2 cellular contexts compared by ENCODE assay signal in genomic region chr21:33685613-33686197, GRCh38.
TF ChIP-seq lines count a peak whose summit lies in the region.

No MANE protein-coding gene starts in this region.

TF ChIP-seq in IMR-90, 13 proteins besides CTCF, POLR2A, EP300 and RAD21:
- TF ChIP-seq CEBPB (IDR thresholded peaks at IDR 0.05; ENCODE audit: low read depth, low read length) (no peak), MAFK (IDR thresholded peaks at IDR 0.05; ENCODE audit: low read depth, low read length) (no peak), MAZ (IDR thresholded peaks at IDR 0.05; ENCODE audit: borderline replicate concordance, low read depth, low read length) (no peak), FOS (IDR thresholded peaks at IDR 0.05; ENCODE audit: low read depth, low read length) (no peak), ELK1 (IDR thresholded peaks at IDR 0.05; ENCODE audit: borderline replicate concordance, low read depth, low read length) (no peak), RFX5 (IDR thresholded peaks at IDR 0.05; ENCODE audit: low read depth, low read length) (no peak), BHLHE40 (IDR thresholded peaks at IDR 0.05; ENCODE audit: low read depth, low read length) (no peak), NFE2L2 (IDR thresholded peaks at IDR 0.05; ENCODE audit: low read depth, low read length) (no peak), CHD1 (IDR thresholded peaks at IDR 0.05; ENCODE audit: low read depth, low read length) (no peak), RCOR1 (IDR thresholded peaks at IDR 0.05; ENCODE audit: insufficient replicate concordance, low read length) (no peak)
- TF ChIP-seq, protein P1, sequence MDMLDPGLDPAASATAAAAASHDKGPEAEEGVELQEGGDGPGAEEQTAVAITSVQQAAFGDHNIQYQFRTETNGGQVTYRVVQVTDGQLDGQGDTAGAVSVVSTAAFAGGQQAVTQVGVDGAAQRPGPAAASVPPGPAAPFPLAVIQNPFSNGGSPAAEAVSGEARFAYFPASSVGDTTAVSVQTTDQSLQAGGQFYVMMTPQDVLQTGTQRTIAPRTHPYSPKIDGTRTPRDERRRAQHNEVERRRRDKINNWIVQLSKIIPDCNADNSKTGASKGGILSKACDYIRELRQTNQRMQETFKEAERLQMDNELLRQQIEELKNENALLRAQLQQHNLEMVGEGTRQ (IDR thresholded peaks at IDR 0.05; ENCODE audit: low read depth, low read length), result no peak

TF ChIP-seq in HepG2, 621 proteins besides CTCF, POLR2A, EP300 and RAD21 (continues in another document):
- TF ChIP-seq ZNF891 (CRISPR knock-in tag; IDR thresholded peaks at IDR 0.05), result no peak
- peak; percentile 54; the same call in 1 of the 2 replicates for TF ChIP-seq HMG20A (CRISPR knock-in tag; IDR thresholded peaks at IDR 0.05; ENCODE audit: borderline replicate concordance)
- TF ChIP-seq SOX5 (CRISPR knock-in tag; IDR thresholded peaks at IDR 0.05; ENCODE audit: borderline replicate concordance), result peak; percentile 79
- no peak for TF ChIP-seq SALL2 (CRISPR knock-in tag; IDR thresholded peaks at IDR 0.05)
- peak; percentile 45; the same call in 1 of the 2 replicates for TF ChIP-seq NFIC (IDR thresholded peaks at IDR 0.05; ENCODE audit: low read length)
- TF ChIP-seq MIER3 (CRISPR knock-in tag; IDR thresholded peaks at IDR 0.05; ENCODE audit: borderline replicate concordance), result 0 out of 2 replicates have a peak, but pooled peaks have one; percentile 23
- 0 out of 2 replicates have a peak, but pooled peaks have one; percentile 44 for TF ChIP-seq RCOR2 (CRISPR knock-in tag; IDR thresholded peaks at IDR 0.05)
- TF ChIP-seq PAXIP1 (CRISPR knock-in tag; conservative IDR thresholded peaks at IDR 0.05), result peak; percentile 65
- peak; percentile 43 for TF ChIP-seq SAP130 (CRISPR knock-in tag; IDR thresholded peaks at IDR 0.05; ENCODE audit: low read depth)
- TF ChIP-seq, protein P2, sequence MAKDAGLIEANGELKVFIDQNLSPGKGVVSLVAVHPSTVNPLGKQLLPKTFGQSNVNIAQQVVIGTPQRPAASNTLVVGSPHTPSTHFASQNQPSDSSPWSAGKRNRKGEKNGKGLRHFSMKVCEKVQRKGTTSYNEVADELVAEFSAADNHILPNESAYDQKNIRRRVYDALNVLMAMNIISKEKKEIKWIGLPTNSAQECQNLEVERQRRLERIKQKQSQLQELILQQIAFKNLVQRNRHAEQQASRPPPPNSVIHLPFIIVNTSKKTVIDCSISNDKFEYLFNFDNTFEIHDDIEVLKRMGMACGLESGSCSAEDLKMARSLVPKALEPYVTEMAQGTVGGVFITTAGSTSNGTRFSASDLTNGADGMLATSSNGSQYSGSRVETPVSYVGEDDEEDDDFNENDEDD (CRISPR knock-in tag; IDR thresholded peaks at IDR 0.05; ENCODE audit: borderline replicate concordance), result no peak
- TF ChIP-seq RXRB (CRISPR knock-in tag; IDR thresholded peaks at IDR 0.05; ENCODE audit: borderline replicate concordance), result 0 out of 2 replicates have a peak, but pooled peaks have one; percentile 39
- TF ChIP-seq KLF6 (CRISPR knock-in tag; IDR thresholded peaks at IDR 0.05), result no peak
- no peak for TF ChIP-seq ONECUT2 (CRISPR knock-in tag; IDR thresholded peaks at IDR 0.05)
- TF ChIP-seq SOX13 (IDR thresholded peaks at IDR 0.05), result no peak
- TF ChIP-seq SOX13 (CRISPR knock-in tag; conservative IDR thresholded peaks at IDR 0.05 in 1 of 2, IDR thresholded peaks at IDR 0.05 in 1 of 2), result peak in 1 of 2 experiments; percentile 87; a peak in 2 of 4 replicates
- TF ChIP-seq ZNF646 (CRISPR knock-in tag; IDR thresholded peaks at IDR 0.05), result 0 out of 2 replicates have a peak, but pooled peaks have one; percentile 27
- TF ChIP-seq SMARCE1 (IDR thresholded peaks at IDR 0.05; ENCODE audit: borderline replicate concordance), result no peak
- TF ChIP-seq BCL6 (CRISPR knock-in tag; IDR thresholded peaks at IDR 0.05), result peak; percentile 74
- TF ChIP-seq, protein P3, sequence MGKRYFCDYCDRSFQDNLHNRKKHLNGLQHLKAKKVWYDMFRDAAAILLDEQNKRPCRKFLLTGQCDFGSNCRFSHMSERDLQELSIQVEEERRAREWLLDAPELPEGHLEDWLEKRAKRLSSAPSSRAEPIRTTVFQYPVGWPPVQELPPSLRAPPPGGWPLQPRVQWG (CRISPR knock-in tag; IDR thresholded peaks at IDR 0.05; ENCODE audit: borderline replicate concordance, low read depth), result no peak
- no peak for TF ChIP-seq FOXC1 (CRISPR knock-in tag; IDR thresholded peaks at IDR 0.05; ENCODE audit: borderline replicate concordance)
- TF ChIP-seq FOXP1 (IDR thresholded peaks at IDR 0.05), result no peak
- TF ChIP-seq FOXP1 (CRISPR knock-in tag; IDR thresholded peaks at IDR 0.05), result peak; percentile 58
- TF ChIP-seq E2F2 (CRISPR knock-in tag; IDR thresholded peaks at IDR 0.05; ENCODE audit: borderline replicate concordance), result no peak
- TF ChIP-seq ZBTB42 (CRISPR knock-in tag; IDR thresholded peaks at IDR 0.05), result no peak
- TF ChIP-seq TSC22D2 (CRISPR knock-in tag; IDR thresholded peaks at IDR 0.05; ENCODE audit: borderline replicate concordance), result no peak
- peak; percentile 30; the same call in 1 of the 2 replicates for TF ChIP-seq ZNF644 (CRISPR knock-in tag; IDR thresholded peaks at IDR 0.05; ENCODE audit: low read depth)
- TF ChIP-seq NPAS2 (CRISPR knock-in tag; IDR thresholded peaks at IDR 0.05; ENCODE audit: borderline replicate concordance), result no peak
- peak; percentile 65 for TF ChIP-seq ARID5B (CRISPR knock-in tag; IDR thresholded peaks at IDR 0.05)
- TF ChIP-seq MXD1 (CRISPR knock-in tag; IDR thresholded peaks at IDR 0.05), result no peak
- TF ChIP-seq HNF4A (CRISPR knock-in tag; IDR thresholded peaks at IDR 0.05), result peak; percentile 77
- no peak for TF ChIP-seq PRDM4 (CRISPR knock-in tag; IDR thresholded peaks at IDR 0.05; ENCODE audit: borderline replicate concordance)
- peak; percentile 57 for TF ChIP-seq ELF3 (CRISPR knock-in tag; IDR thresholded peaks at IDR 0.05)
- TF ChIP-seq ZNF24 (IDR thresholded peaks at IDR 0.05), result no peak
- no peak for TF ChIP-seq ZNF607 (CRISPR knock-in tag; IDR thresholded peaks at IDR 0.05; ENCODE audit: borderline replicate concordance)
